9 cellular contexts compared by ENCODE assay signal in genomic region chr19:38506723-38507550, GRCh38.
DNase-seq lines count a peak whose midpoint lies in the region; ATAC-seq, FAIRE-seq and TF ChIP-seq lines count a peak whose summit lies in the region.
"Had no signal": no experiment of that assay in that cellular context is flagged by ENCODE, and none has a peak within 500 bp of the region (broad histone marks: within the 10 kb centered on the region; RNA-seq: fewer than 3 reads in every experiment).

No MANE protein-coding gene starts in this region.

- no peaks in the 10 kb centered on the region for H3K36me3 ChIP-seq in MG63
- no peaks in the 10 kb centered on the region for H3K36me3 ChIP-seq in vagina

- peaks cover 25% of the 10 kb centered on the region for H3K27me3 Mint-ChIP-seq in MCF 10A (ENCODE audit: insufficient read depth, unreplicated experiment)

- no peak overlapping the region for H3K27ac Mint-ChIP-seq in MCF 10A (ENCODE audit: low read depth, unreplicated experiment)

- H3K4me1 ChIP-seq in A549: peaks cover 16% of the 10 kb centered on the region
- H3K4me1 ChIP-seq in vagina: no peaks in the 10 kb centered on the region

- H3K27ac ChIP-seq in A549 (peak overlapping the region; percentile 63 to 75), vagina (no peak overlapping the region)

- TF ChIP-seq POLR2A in A549 (IDR thresholded peaks at IDR 0.05; ENCODE audit: low read length) (peak; percentile 87), vagina (IDR thresholded peaks at IDR 0.05) (no peak)

- ATAC-seq in A549: peak; percentile 81 to 92
- peak; percentile 77 for ATAC-seq in GM18867 (IDR thresholded peaks at IDR 0.05; ENCODE audit: unreplicated experiment)
- ATAC-seq in left colon: peak; percentile 92

- H3K9me3 ChIP-seq in A549 (no peaks in the 10 kb centered on the region), MG63 (no peaks in the 10 kb centered on the region), vagina (no peaks in the 10 kb centered on the region)

- no peaks in the 10 kb centered on the region for H3K4me1 Mint-ChIP-seq in MCF 10A (ENCODE audit: insufficient read depth, unreplicated experiment)

- H3K27me3 ChIP-seq in MG63 (peaks cover 11% of the 10 kb centered on the region), vagina (no peaks in the 10 kb centered on the region)

- peak overlapping the region; percentile 38 for H3K4me3 ChIP-seq in A549
- H3K4me3 ChIP-seq in MG63: peak overlapping the region; percentile 25
- H3K4me3 ChIP-seq in vagina: no peak overlapping the region

- no peak for TF ChIP-seq EP300 in A549 (IDR thresholded peaks at IDR 0.05)

- POLR2A ChIA-PET in A549 (lab: Yijun Ruan, JAX) (interaction anchor here (0.6 to 1.2 kb wide), 9 partner anchors 13 to 1327 kb away, joined by 3 to 12 read pairs (median 4); partner anchors contain the start of genes DYRK1B, EIF3K, FAM98C and MRPS12), MCF 10A (lab: Yijun Ruan, JAX) (interaction anchor here (0.6 kb wide), 1 partner anchor 929 kb away, joined by 3 read pairs; the partner anchor contains the start of gene RPS16)

- TF ChIP-seq CTCF in A549 (IDR thresholded peaks at IDR 0.05) (no peak), MCF 10A (IDR thresholded peaks at IDR 0.05; ENCODE audit: unreplicated experiment) (no peak), vagina (IDR thresholded peaks at IDR 0.05) (no peak)

- peak; percentile 100 for FAIRE-seq in A549 (lab: Jason Lieb, UNC)
- FAIRE-seq: frontal cortex had no signal

- peak overlapping the region; percentile 85 for H3K4me2 ChIP-seq in A549

- intact Hi-C loops in MCF 10A (cut with micrococcal nuclease) (no loop called here), left colon (cut with DNase I, micrococcal nuclease) (no loop called here), vagina (cut with DNase I) (no loop called here)

- TF ChIP-seq RAD21 in A549 (conservative IDR thresholded peaks at IDR 0.05 in 1 of 2, IDR thresholded peaks at IDR 0.05 in 1 of 2): no peak

- 4% methylated on average over 31 of the region's 35 CpGs for WGBS in A549 (ENCODE audit: missing lambda C conversion rate)

- H3K9me3 Mint-ChIP-seq in MCF 10A (ENCODE audit: unreplicated experiment): no peaks in the 10 kb centered on the region

- CTCF ChIA-PET in A549 (lab: Yijun Ruan, JAX) (interaction anchor here (0.6 to 12.7 kb wide), 10 partner anchors 8 to 426 kb away, joined by 3 to 160 read pairs (median 4); partner anchors contain the start of genes FAM98C, MRPS12 and SARS2), MCF 10A (lab: Yijun Ruan, JAX) (interaction anchor here (0.5 to 2.1 kb wide), 3 partner anchors 8 to 302 kb away, joined by 3 to 6 read pairs (median 3); no protein-coding TSS in a partner anchor)

- no TSS peak for BruUV-seq in MCF 10A (replicated peaks; lab: Mats Ljungman, UMichigan)

- DNase-seq in A549 (ENCODE audit: low read depth in 1 of 2, low spot score in 1 of 2): peak; percentile 100
- DNase-seq in MG63: peak; percentile 94
- peak; percentile 78 to 95 (median 85) for DNase-seq in T-helper 2 cell
- DNase-seq in MCF 10A (ENCODE audit: unreplicated experiment): peak; percentile 94
- DNase-seq in left colon: peak; percentile 79 to 92
- peak; percentile 72 for DNase-seq in stimulated activated CD8-positive, alpha-beta memory T cell treated with anti-CD3 and anti-CD28 coated beads, Interleukin-12 subunit alpha, Interleukin-12 subunit beta, amount 100 ng/mL, for 1 hour (ENCODE audit: low read depth)
- DNase-seq in vagina (ENCODE audit: extremely low spot score in 2 of 2): no peak

- H3K36me3 Mint-ChIP-seq in MCF 10A (ENCODE audit: insufficient read depth, unreplicated experiment): no peaks in the 10 kb centered on the region

- H3K4me3 Mint-ChIP-seq in MCF 10A (ENCODE audit: unreplicated experiment): no peak overlapping the region

TF ChIP-seq in A549, 52 proteins besides CTCF, POLR2A, EP300 and RAD21 (continues in another document):
- no peak for TF ChIP-seq SREBF2 (IDR thresholded peaks at IDR 0.05)
- TF ChIP-seq HEYL (CRISPR knock-in tag; IDR thresholded peaks at IDR 0.05): no peak
- TF ChIP-seq KDM5A (IDR thresholded peaks at IDR 0.05): no peak
- TF ChIP-seq GATA3 (IDR thresholded peaks at IDR 0.05; ENCODE audit: borderline replicate concordance): no peak
- TF ChIP-seq NFE2L2 (conservative IDR thresholded peaks at IDR 0.05; ENCODE audit: low read length): no peak
- TF ChIP-seq RFX5 (IDR thresholded peaks at IDR 0.05): no peak
- TF ChIP-seq PHF8 (IDR thresholded peaks at IDR 0.05; ENCODE audit: borderline replicate concordance, low read depth): no peak
- no peak for TF ChIP-seq FOSB (CRISPR knock-in tag; IDR thresholded peaks at IDR 0.05)
- TF ChIP-seq MYC (IDR thresholded peaks at IDR 0.05; ENCODE audit: borderline replicate concordance, low read length): no peak
- TF ChIP-seq HMGXB4 (CRISPR knock-in tag; IDR thresholded peaks at IDR 0.05; ENCODE audit: borderline replicate concordance): no peak
- TF ChIP-seq TP53 (CRISPR knock-in tag; IDR thresholded peaks at IDR 0.05): peak; percentile 84; the same call in 1 of the 2 replicates
- TF ChIP-seq MAX (IDR thresholded peaks at IDR 0.05): peak; percentile 99
- TF ChIP-seq EHMT2 (IDR thresholded peaks at IDR 0.05; ENCODE audit: low read depth): no peak
- TF ChIP-seq ATOH8 (CRISPR knock-in tag; IDR thresholded peaks at IDR 0.05; ENCODE audit: low read depth): peak; percentile 65; the same call in 1 of the 2 replicates
- TF ChIP-seq RNF2 (IDR thresholded peaks at IDR 0.05; ENCODE audit: borderline replicate concordance, low read depth): peak; percentile 73; the same call in 1 of the 2 replicates
- peak; percentile 99 for TF ChIP-seq E2F6 (IDR thresholded peaks at IDR 0.05; ENCODE audit: borderline replicate concordance, low read depth)
- no peak for TF ChIP-seq CBX2 (IDR thresholded peaks at IDR 0.05; ENCODE audit: borderline replicate concordance, low read depth)
- TF ChIP-seq ZC3H11A (IDR thresholded peaks at IDR 0.05): no peak
- peak; percentile 78; the same call in 1 of the 2 replicates for TF ChIP-seq EHF (CRISPR knock-in tag; IDR thresholded peaks at IDR 0.05)
- peak; percentile 5; the same call in 1 of the 2 replicates for TF ChIP-seq USF2 (IDR thresholded peaks at IDR 0.05)
- no peak for TF ChIP-seq NPAS2 (CRISPR knock-in tag; IDR thresholded peaks at IDR 0.05; ENCODE audit: borderline replicate concordance)
- TF ChIP-seq HDAC2 (IDR thresholded peaks at IDR 0.05): no peak
- TF ChIP-seq HOXB13 (CRISPR knock-in tag; IDR thresholded peaks at IDR 0.05; ENCODE audit: low read depth): peak; percentile 75; the same call in 1 of the 2 replicates
- no peak for TF ChIP-seq ZFP36 (IDR thresholded peaks at IDR 0.05; ENCODE audit: borderline replicate concordance, partially characterized antibody)
- no peak for TF ChIP-seq PBX3 (IDR thresholded peaks at IDR 0.05)
- no peak for TF ChIP-seq SMC3 (IDR thresholded peaks at IDR 0.05)
- no peak for TF ChIP-seq FOXS1 (CRISPR knock-in tag; IDR thresholded peaks at IDR 0.05)
- TF ChIP-seq HOXA7 (CRISPR knock-in tag; IDR thresholded peaks at IDR 0.05): no peak

Comparison
In these comparisons a context has a peak if more than half of its experiments do, and no peak if none do; other contexts are left out.
1. DNase-seq: peak in A549 (2 of 2), MG63 (single experiment), T-helper 2 cell (5 of 5), MCF 10A (single experiment), left colon (2 of 2) and stimulated activated CD8-positive, alpha-beta memory T cell treated with anti-CD3 and anti-CD28 coated beads, Interleukin-12 subunit alpha, Interleukin-12 subunit beta, amount 100 ng/mL, for 1 hour (single experiment); none in vagina (0 of 2).
2. H3K4me3 ChIP-seq: peak in A549 (single experiment) and MG63 (single experiment); none in vagina (0 of 2).
3. Peak in every context shown above with its lines, with median percentiles within 50 percentile points of each other: ATAC-seq.